Comparison of ENCODE assay signal across 1 cellular context in genomic region chr15:65411470-65412071, GRCh38.
TF ChIP-seq lines count a peak whose summit lies in the region.

No MANE protein-coding gene starts in this region.

TF ChIP-seq in H1, 55 proteins besides CTCF, POLR2A, EP300 and RAD21:
- TF ChIP-seq KDM4A (IDR thresholded peaks at IDR 0.05; ENCODE audit: low read depth, low read length, severe bottlenecking), result no peak
- TF ChIP-seq POU5F1 (IDR thresholded peaks at IDR 0.05; ENCODE audit: low read depth, low read length), result no peak
- TF ChIP-seq BACH1 (IDR thresholded peaks at IDR 0.05; ENCODE audit: low read length), result no peak
- TF ChIP-seq KDM5A (IDR thresholded peaks at IDR 0.05; ENCODE audit: low read length), result no peak
